8 cellular contexts compared by ENCODE assay signal in the genomic region with DNA sequence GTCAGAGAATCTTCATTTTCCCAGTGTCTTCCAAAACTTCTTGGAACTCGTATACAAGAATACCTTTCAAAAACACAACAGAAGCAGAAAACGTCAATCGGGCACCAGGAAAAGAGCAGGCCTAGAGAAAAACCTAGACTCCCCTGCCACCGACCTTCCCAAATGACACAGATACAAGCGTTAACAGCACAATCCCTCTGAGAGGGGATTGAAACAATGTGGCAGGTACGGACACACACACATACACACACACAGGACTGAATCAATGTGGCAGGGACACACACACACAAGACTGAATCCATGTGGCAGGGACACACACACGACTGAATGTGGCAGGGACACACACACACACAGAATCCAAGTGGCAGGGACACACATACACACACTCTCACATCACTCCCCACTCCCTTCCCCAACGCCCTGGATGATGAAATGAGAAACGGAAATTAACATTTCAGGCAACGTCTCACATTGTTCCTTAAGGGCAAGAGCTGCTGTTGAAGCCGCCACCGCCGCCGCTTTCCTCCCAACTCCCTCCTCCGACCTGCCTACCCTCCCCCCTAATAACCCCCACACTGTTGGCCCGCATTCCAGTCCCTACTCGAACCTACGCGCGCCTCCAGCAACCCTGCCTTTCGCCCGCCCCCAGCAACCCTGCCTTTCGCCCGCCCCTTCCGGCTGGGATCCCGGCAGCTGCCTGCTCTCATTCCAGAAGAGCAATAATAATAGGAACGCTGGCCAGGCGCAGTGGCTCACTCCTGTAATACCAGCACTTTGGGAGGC.
DNase-seq lines count a peak whose midpoint lies in the region; ATAC-seq and TF ChIP-seq lines count a peak whose summit lies in the region.

No MANE protein-coding gene starts in this region.

- no peak overlapping the region for H3K27ac ChIP-seq in mammary epithelial cell (ENCODE audit: insufficient read depth, low read depth, low read length)

- no CpG with 5 or more reads among the region's 28 CpGs for WGBS in mammary epithelial cell (ENCODE audit: low coverage, missing lambda C conversion rate)

- ATAC-seq in GM21423 (IDR thresholded peaks at IDR 0.05; ENCODE audit: unreplicated experiment) (peak; percentile 40), HG03457 (IDR thresholded peaks at IDR 0.05; ENCODE audit: unreplicated experiment) (no peak)

- in situ Hi-C loops in HAP-1 (cut with MboI; ENCODE audit: low sequenced_read_pairs) (no loop called here), mammary epithelial cell (cut with MboI; ENCODE audit: low sequenced_read_pairs in 2 of 2) (no loop called here)

- H3K9me3 ChIP-seq in HAP-1 (no peaks in the 10 kb centered on the region), mammary epithelial cell (replicated peaks; ENCODE audit: insufficient read depth, low read length) (no peaks in the 10 kb centered on the region)

- H3K27me3 ChIP-seq in HAP-1 (ENCODE audit: low read depth): no peaks in the 10 kb centered on the region
- no peaks in the 10 kb centered on the region for H3K27me3 ChIP-seq in mammary epithelial cell (ENCODE audit: insufficient read depth, low read length)

- H3K4me3 ChIP-seq in HAP-1 (no peak overlapping the region), mammary epithelial cell (replicated peaks in 1 of 3; ENCODE audit: insufficient read depth in 1 of 3, low read depth in 2 of 3, low read length in 3 of 3) (no peak overlapping the region)

- no peaks in the 10 kb centered on the region for H4K20me1 ChIP-seq in mammary epithelial cell (ENCODE audit: insufficient read depth, low read length)

- H3K4me1 ChIP-seq in HAP-1 (no peaks in the 10 kb centered on the region), mammary epithelial cell (ENCODE audit: insufficient read depth, low read length) (no peaks in the 10 kb centered on the region)

- H3K36me3 ChIP-seq in HAP-1 (replicated peaks) (no peaks in the 10 kb centered on the region), mammary epithelial cell (ENCODE audit: insufficient read depth, low read length) (no peaks in the 10 kb centered on the region)

- H3K79me2 ChIP-seq in mammary epithelial cell (ENCODE audit: insufficient read depth, low read length): no peaks in the 10 kb centered on the region

- no TSS peak for BruUV-seq in mammary epithelial cell (replicated peaks; lab: Mats Ljungman, UMichigan)

- no peak overlapping the region for H3K9ac ChIP-seq in mammary epithelial cell (ENCODE audit: insufficient read depth, low read length)

- intact Hi-C loops in mammary epithelial cell (cut with micrococcal nuclease): no loop called here

- dilution Hi-C loops in mammary epithelial cell (cut with HindIII; ENCODE audit: low sequenced_read_pairs): no loop called here

- CTCF ChIA-PET in mammary epithelial cell (lab: Charles Lee; ENCODE audit: low non-redundant PET): no interaction called here

- peak; percentile 16 for DNase-seq in SKM-1 (lab: John Stamatoyannopoulos, UW; ENCODE audit: unreplicated experiment)
- DNase-seq in fibroblast of peridontal ligament (ENCODE audit: extremely low read depth): peak; percentile 55
- DNase-seq in stimulated activated CD4-positive, alpha-beta T cell treated with anti-CD3 and anti-CD28 coated beads, Interleukin-12 subunit alpha, Interleukin-12 subunit beta, amount 100 ng/mL, for 48 hours (ENCODE audit: low read depth in 2 of 3, low spot score in 1 of 3): peak in 2 of 3 donors; percentile 23 to 24
- no peak for DNase-seq in HAP-1 (ENCODE audit: low spot score in 2 of 2)
- no peak for DNase-seq in mammary epithelial cell
- DNase-seq in T-helper 9 cell: no peak

- no peak for TF ChIP-seq CTCF in mammary epithelial cell (conservative IDR thresholded peaks at IDR 0.05 in 1 of 2, IDR thresholded peaks at IDR 0.05 in 1 of 2; ENCODE audit: extremely low read depth in 1 of 2, insufficient read depth in 1 of 2, low read depth in 1 of 2, low read length in 2 of 2)

- no peak overlapping the region for H3K4me2 ChIP-seq in mammary epithelial cell (ENCODE audit: insufficient read depth, low read depth, low read length)

- no peak overlapping the region for H2AFZ ChIP-seq in mammary epithelial cell (ENCODE audit: low read depth, low read length)

Comparison
In these comparisons a context has a peak if more than half of its experiments do, and no peak if none do; other contexts are left out.
1. DNase-seq: peak in SKM-1 (single experiment), fibroblast of peridontal ligament (single experiment) and stimulated activated CD4-positive, alpha-beta T cell treated with anti-CD3 and anti-CD28 coated beads, Interleukin-12 subunit alpha, Interleukin-12 subunit beta, amount 100 ng/mL, for 48 hours (2 of 3); none in HAP-1 (0 of 2), mammary epithelial cell (single experiment) and T-helper 9 cell (single experiment).